Comparison of ENCODE assay signal across 37 cellular contexts in genomic region chr17:5955764-5956163, GRCh38.
A peak's percentile ranks its signal among the peaks of the same experiment; 100 is the strongest.
DNase-seq lines count a peak whose midpoint lies in the region; ATAC-seq, FAIRE-seq and TF ChIP-seq lines count a peak whose summit lies in the region.
"Had no signal": no experiment of that assay in that cellular context is flagged by ENCODE, and none has a peak within 500 bp of the region (broad histone marks: within the 10 kb centered on the region; RNA-seq: fewer than 3 reads in every experiment).

No MANE protein-coding gene starts in this region.

- DNase-seq in HepG2 (ENCODE audit: low spot score) (no peak), right lobe of liver (no peak), GM23338 (ENCODE audit: low spot score) (no peak), endodermal cell (peak; percentile 3), NCI-H2107 (lab: John Stamatoyannopoulos, UW) (no peak), kidney glomerular epithelial cell (lab: John Stamatoyannopoulos, UW) (no peak)
- DNase-seq in effector memory CD4-positive, alpha-beta T cell = no peak
- DNase-seq: 8988T; ACHN; AML-193; BE2C; C1 segment of cervical spinal cord; Caco-2; Calu3; CD4-positive, alpha-beta memory T cell; CD4-positive, alpha-beta T cell; CD4-positive, CD25-positive, alpha-beta regulatory T cell; CD8-positive, alpha-beta memory T cell; CD8-positive, alpha-beta T cell; COR-L47; DMS 273 treated with DMSO at 0.1 percent for 48 hours; DMS153; DMS53; DMS79; DMS79 treated with DMSO at 0.1 percent for 48 hours; DND-41; EL had no signal

- H3K4me1 Mint-ChIP-seq in GM23338 (peaks cover 6% of the 10 kb centered on the region), endodermal cell (no peaks in the 10 kb centered on the region)
- H3K4me1 Mint-ChIP-seq: B cell; CD14-positive monocyte; CD4-positive, alpha-beta memory T cell; CD4-positive, CD25-positive, alpha-beta regulatory T cell; CD8-positive, alpha-beta memory T cell had no signal

- H3K79me2 ChIP-seq in HepG2 (ENCODE audit: insufficient read depth, low read length) (no peaks in the 10 kb centered on the region), GM23338 (replicated peaks; ENCODE audit: insufficient read depth) (no peaks in the 10 kb centered on the region)

- H4K20me1 ChIP-seq in HepG2 (ENCODE audit: insufficient read depth, low read length) (no peaks in the 10 kb centered on the region), GM23338 (replicated peaks; ENCODE audit: insufficient read depth) (no peaks in the 10 kb centered on the region)
- H4K20me1 ChIP-seq: BLaER1; BLaER1 treated with 17β-estradiol and CSF1 and Interleukin-3, amounts not matched to agents 10 nM and 100 nM had no signal

- POLR2A ChIA-PET in HepG2 (lab: Yijun Ruan, JAX) = no interaction called here

- ATAC-seq in HepG2 = no peak
- no peak for ATAC-seq in right lobe of liver
- ATAC-seq in GM23338 = no peak
- ATAC-seq: A549; CD8-positive, alpha-beta T cell had no signal

- no peak for TF ChIP-seq EP300 in HepG2 (IDR thresholded peaks at IDR 0.05; ENCODE audit: low read depth in 2 of 2, low read length in 2 of 2)
- no peak for TF ChIP-seq EP300 in HepG2 (CRISPR knock-in tag; IDR thresholded peaks at IDR 0.05; ENCODE audit: borderline replicate concordance)

- H3K4me1 ChIP-seq in HepG2 (ENCODE audit: insufficient read depth, low read length) (no peaks in the 10 kb centered on the region), right lobe of liver (no peaks in the 10 kb centered on the region), GM23338 (ENCODE audit: insufficient read depth) (0 out of 2 replicates have a peak, but pooled peaks cover 7% of the 10 kb centered on the region), endodermal cell (ENCODE audit: control insufficient read depth, insufficient read depth, low read length) (no peaks in the 10 kb centered on the region)
- H3K4me1 ChIP-seq in effector memory CD4-positive, alpha-beta T cell (ENCODE audit: control insufficient read depth, insufficient read depth, low read length, poor library complexity, severe bottlenecking) = no peaks in the 10 kb centered on the region
- H3K4me1 ChIP-seq: A549, BE2C, BLaER1, Caco-2 had no signal

- H3K27me3 Mint-ChIP-seq in GM23338 (ENCODE audit: insufficient read depth, low read depth, poor library complexity) (no peaks in the 10 kb centered on the region), endodermal cell (ENCODE audit: insufficient read depth) (peaks cover 73% of the 10 kb centered on the region)

- no peak overlapping the region for H3K27ac Mint-ChIP-seq in GM23338
- no peak overlapping the region for H3K27ac Mint-ChIP-seq in endodermal cell
- H3K27ac Mint-ChIP-seq: B cell; CD14-positive monocyte; CD4-positive, alpha-beta memory T cell; CD4-positive, alpha-beta T cell; CD4-positive, CD25-positive, alpha-beta regulatory T cell; CD8-positive, alpha-beta memory T cell; CD8-positive, alpha-beta T cell had no signal

- TF ChIP-seq CTCF in HepG2 (CRISPR knock-in tag; IDR thresholded peaks at IDR 0.05) = no peak
- no peak for TF ChIP-seq CTCF in right lobe of liver (IDR thresholded peaks at IDR 0.05)
- TF ChIP-seq CTCF in GM23338 (conservative IDR thresholded peaks at IDR 0.05; ENCODE audit: low read depth in 2 of 2) = no peak
- TF ChIP-seq CTCF in endodermal cell (conservative IDR thresholded peaks at IDR 0.05) = no peak

- H3K27ac ChIP-seq in HepG2 (ENCODE audit: extremely low read length, insufficient read depth, low read length) (no peak overlapping the region), right lobe of liver (no peak overlapping the region), GM23338 (ENCODE audit: low read depth) (no peak overlapping the region), endodermal cell (ENCODE audit: low read depth, low read length) (no peak overlapping the region)
- no peak overlapping the region for H3K27ac ChIP-seq in effector memory CD4-positive, alpha-beta T cell (ENCODE audit: insufficient read depth, low read length, poor library complexity, severe bottlenecking)
- H3K27ac ChIP-seq: 22Rv1; A549; BLaER1; BLaER1 treated with 17β-estradiol and CSF1 and Interleukin-3, amounts not matched to agents 10 nM and 100 nM; C4-2B had no signal

- H2AFZ ChIP-seq in HepG2 (ENCODE audit: low read length) = no peak overlapping the region
- H2AFZ ChIP-seq in GM23338 = no peak overlapping the region

- H3K9me2 ChIP-seq in GM23338 (ENCODE audit: insufficient read depth) = peaks cover 12% of the 10 kb centered on the region

- H3K4me2 ChIP-seq in HepG2 (ENCODE audit: low read depth, low read length) = no peak overlapping the region
- H3K4me2 ChIP-seq in GM23338 = no peak overlapping the region
- H3K4me2 ChIP-seq: A549; BLaER1; BLaER1 treated with 17β-estradiol and CSF1 and Interleukin-3, amounts not matched to agents 10 nM and 100 nM had no signal

- H3K9me3 ChIP-seq in HepG2 (ENCODE audit: low read length) = peaks cover 9% of the 10 kb centered on the region; the same call in 1 of the 2 replicates
- H3K9me3 ChIP-seq in right lobe of liver = no peaks in the 10 kb centered on the region
- peaks cover 11% of the 10 kb centered on the region for H3K9me3 ChIP-seq in endodermal cell (ENCODE audit: control insufficient read depth, low read length)
- peaks cover 2% of the 10 kb centered on the region for H3K9me3 ChIP-seq in iPS-18c (ENCODE audit: control insufficient read depth, insufficient read depth, low read length)
- no peaks in the 10 kb centered on the region for H3K9me3 ChIP-seq in effector memory CD4-positive, alpha-beta T cell (ENCODE audit: control insufficient read depth, low read length)
- H3K9me3 ChIP-seq: BE2C, Caco-2 had no signal

- TF ChIP-seq RAD21 in HepG2 (CRISPR knock-in tag; IDR thresholded peaks at IDR 0.05) = no peak

- H3K4me3 Mint-ChIP-seq in GM23338 (no peak overlapping the region), endodermal cell (no peak overlapping the region)
- H3K4me3 Mint-ChIP-seq: B cell; CD14-positive monocyte; CD4-positive, alpha-beta memory T cell; CD4-positive, alpha-beta T cell; CD4-positive, CD25-positive, alpha-beta regulatory T cell; CD8-positive, alpha-beta memory T cell; CD8-positive, alpha-beta T cell had no signal

- BruUV-seq in HepG2 (replicated peaks; lab: Mats Ljungman, UMichigan) = no TSS peak

- H3K36me3 Mint-ChIP-seq in GM23338 (ENCODE audit: low read depth) (peaks cover 16% of the 10 kb centered on the region), endodermal cell (ENCODE audit: low read depth) (no peaks in the 10 kb centered on the region)
- H3K36me3 Mint-ChIP-seq: CD14-positive monocyte; CD4-positive, alpha-beta memory T cell; CD4-positive, CD25-positive, alpha-beta regulatory T cell; CD8-positive, alpha-beta memory T cell; CD8-positive, alpha-beta T cell had no signal

- H3K36me3 ChIP-seq in HepG2 (replicated peaks in 1 of 2; ENCODE audit: control insufficient read depth in 1 of 2, insufficient read depth in 2 of 2, low read length in 2 of 2) (no peaks in the 10 kb centered on the region), right lobe of liver (no peaks in the 10 kb centered on the region), GM23338 (ENCODE audit: insufficient read depth) (no peaks in the 10 kb centered on the region), endodermal cell (ENCODE audit: control insufficient read depth, insufficient read depth, low read length) (no peaks in the 10 kb centered on the region)
- no peaks in the 10 kb centered on the region for H3K36me3 ChIP-seq in effector memory CD4-positive, alpha-beta T cell (ENCODE audit: control insufficient read depth, insufficient read depth, low read length)
- H3K36me3 ChIP-seq: BE2C; BLaER1; BLaER1 treated with 17β-estradiol and CSF1 and Interleukin-3, amounts not matched to agents 10 nM and 100 nM had no signal

- H3F3A ChIP-seq in GM23338 (replicated peaks; ENCODE audit: low read depth) = no peaks in the 10 kb centered on the region

- H3K9me3 Mint-ChIP-seq in GM23338 = peaks cover 22% of the 10 kb centered on the region
- H3K9me3 Mint-ChIP-seq in endodermal cell = peaks cover 16% of the 10 kb centered on the region

- H3K27me3 ChIP-seq in HepG2 (ENCODE audit: control insufficient read depth in 1 of 2, insufficient read depth in 2 of 2, low read length in 2 of 2) (no peaks in the 10 kb centered on the region; a peak in 2 of 5 replicates), right lobe of liver (no peaks in the 10 kb centered on the region), GM23338 (ENCODE audit: insufficient read depth) (no peaks in the 10 kb centered on the region), endodermal cell (ENCODE audit: control insufficient read depth, insufficient read depth, low read length, poor library complexity, severe bottlenecking) (peaks cover 4% of the 10 kb centered on the region)
- peaks cover 2% of the 10 kb centered on the region for H3K27me3 ChIP-seq in effector memory CD4-positive, alpha-beta T cell (replicated peaks; ENCODE audit: control insufficient read depth, insufficient read depth, low read length, poor library complexity, severe bottlenecking)
- H3K27me3 ChIP-seq: BE2C; BLaER1; BLaER1 treated with 17β-estradiol and CSF1 and Interleukin-3, amounts not matched to agents 10 nM and 100 nM had no signal

- no peak for FAIRE-seq in HepG2 (lab: Jason Lieb, UNC)
- FAIRE-seq: A204.1, A549, D721Med had no signal

- H3K9ac ChIP-seq in HepG2 (ENCODE audit: insufficient read depth, low read depth, low read length) (no peak overlapping the region), endodermal cell (ENCODE audit: extremely low read depth, low read length, poor library complexity, severe bottlenecking) (no peak overlapping the region)
- H3K9ac ChIP-seq: BLaER1; BLaER1 treated with 17β-estradiol and CSF1 and Interleukin-3, amounts not matched to agents 10 nM and 100 nM had no signal

- intact Hi-C loops in HepG2 (cut with micrococcal nuclease; ENCODE audit: unreplicated experiment) = no loop called here
- intact Hi-C loops in right lobe of liver (cut with DNase I) = no loop called here

- CTCF ChIA-PET in HepG2 (lab: Yijun Ruan, JAX; ENCODE audit: low intra/inter-chr PET ratio, low total read pairs) = no interaction called here

- in situ Hi-C loops in HepG2 (cut with HindIII; ENCODE audit: extremely low pct_ligation_motif_present, low pct_unique_long_range_greater_than_20kb) = no loop called here

- 3% methylated on average over 2 of the region's 2 CpGs for WGBS in HepG2 (ENCODE audit: low lambda C conversion rate)
- 56% methylated on average over 2 of the region's 2 CpGs for WGBS in right lobe of liver (ENCODE audit: insufficient coverage, low coverage, low lambda C conversion rate, missing lambda C conversion rate)
- 66 to 91% methylated on average over 2 of the region's 2 CpGs for WGBS in endodermal cell (ENCODE audit: insufficient coverage in 1 of 2, insufficient read length in 1 of 2), 2 experiments

- H3K4me3 ChIP-seq in HepG2 (replicated peaks in 1 of 3; ENCODE audit: insufficient read depth in 1 of 3, low read depth in 2 of 3, low read length in 3 of 3) = no peak overlapping the region
- no peak overlapping the region for H3K4me3 ChIP-seq in right lobe of liver
- no peak overlapping the region for H3K4me3 ChIP-seq in GM23338
- H3K4me3 ChIP-seq in endodermal cell (ENCODE audit: low read length) = no peak overlapping the region
- H3K4me3 ChIP-seq in iPS-18c (ENCODE audit: insufficient read depth, low read depth, low read length) = peak overlapping the region; percentile 9; the same call in 1 of the 2 replicates
- no peak overlapping the region for H3K4me3 ChIP-seq in effector memory CD4-positive, alpha-beta T cell (ENCODE audit: insufficient read depth, low read depth, low read length, poor library complexity, severe bottlenecking)
- H3K4me3 ChIP-seq: A549; BLaER1; BLaER1 treated with 17β-estradiol and CSF1 and Interleukin-3, amounts not matched to agents 10 nM and 100 nM had no signal

- TF ChIP-seq POLR2A in HepG2 (IDR thresholded peaks at IDR 0.05; ENCODE audit: insufficient read depth in 1 of 2, low read depth in 2 of 2, low read length in 2 of 2) = no peak
- TF ChIP-seq POLR2A in right lobe of liver (IDR thresholded peaks at IDR 0.05) = no peak
